In genomic region chr6:111474771-111475170, GRCh38 we compare ENCODE assay signal across 15 cellular contexts. TPM values are rescaled to one million over a fixed set of nuclear protein-coding genes. Genes with fewer than 3 reads are reported as not detected.
A peak's percentile ranks its signal among the peaks of the same experiment; 100 is the strongest.
DNase-seq lines count a peak whose midpoint lies in the region; ATAC-seq, FAIRE-seq and TF ChIP-seq lines count a peak whose summit lies in the region.
"Had no signal": no experiment of that assay in that cellular context is flagged by ENCODE, and none has a peak within 500 bp of the region (broad histone marks: within the 10 kb centered on the region; RNA-seq: fewer than 3 reads in every experiment).

No MANE protein-coding gene starts in this region.

- H3K4me1 ChIP-seq in HepG2 (ENCODE audit: insufficient read depth, low read length): peaks cover 37% of the 10 kb centered on the region
- no peaks in the 10 kb centered on the region for H3K4me1 ChIP-seq in right lobe of liver
- peaks cover 0 to 33% of the 10 kb centered on the region in 2 experiments; a peak in 3 of 5 replicates for H3K4me1 ChIP-seq in K562 (replicated peaks in 1 of 2; ENCODE audit: control insufficient read depth in 2 of 2, insufficient read depth in 2 of 2, low read length in 2 of 2)

- H3K9ac ChIP-seq in HepG2 (ENCODE audit: insufficient read depth, low read depth, low read length) (no peak overlapping the region), SK-N-MC (ENCODE audit: insufficient read length) (no peak overlapping the region), K562 (ENCODE audit: insufficient read depth in 1 of 2, low read depth in 2 of 2, low read length in 2 of 2) (no peak overlapping the region)
- H3K9ac ChIP-seq: BLaER1 had no signal

- H3K4me3 ChIP-seq in HepG2 (replicated peaks in 1 of 3; ENCODE audit: insufficient read depth in 1 of 3, low read depth in 2 of 3, low read length in 3 of 3) (no peak overlapping the region), right lobe of liver (no peak overlapping the region), SK-N-MC (no peak overlapping the region), K562 (no peak overlapping the region)
- H3K4me3 ChIP-seq: BLaER1, HAP-1 had no signal

- no peak for DNase-seq in HepG2 (ENCODE audit: low spot score)
- DNase-seq in right lobe of liver: no peak
- DNase-seq in SK-N-MC (ENCODE audit: low read depth, low spot score): no peak
- no peak for DNase-seq in K562 (ENCODE audit: extremely low read depth in 1 of 4, low spot score in 3 of 4)
- DNase-seq in mesothelial cell of epicardium (ENCODE audit: low spot score in 2 of 2, unreplicated experiment in 2 of 2): no peak
- DNase-seq in T-helper 9 cell: no peak
- no peak for DNase-seq in OCI-M2 (lab: John Stamatoyannopoulos, UW; ENCODE audit: unreplicated experiment)
- DNase-seq: 8988T; CD4-positive, alpha-beta memory T cell; DMS79 treated with DMSO at 0.1 percent for 48 hours; GF-D8 had no signal

- H3K4me2 ChIP-seq in HepG2 (ENCODE audit: low read depth, low read length): no peak overlapping the region
- no peak overlapping the region for H3K4me2 ChIP-seq in K562 (ENCODE audit: insufficient read depth, low read length)
- H3K4me2 ChIP-seq: BLaER1 had no signal

- TF ChIP-seq RAD21 in HepG2 (CRISPR knock-in tag; IDR thresholded peaks at IDR 0.05): no peak
- no peak for TF ChIP-seq RAD21 in K562 (CRISPR knock-in tag; conservative IDR thresholded peaks at IDR 0.05 in 1 of 2, IDR thresholded peaks at IDR 0.05 in 1 of 2)

- H3K4me3 Mint-ChIP-seq in mesothelial cell of epicardium: no peak overlapping the region
- H3K4me3 Mint-ChIP-seq: CD14-positive monocyte had no signal

- CTCF ChIA-PET in HepG2 (lab: Yijun Ruan, JAX; ENCODE audit: low intra/inter-chr PET ratio, low total read pairs) (no interaction called here), K562 (lab: Yijun Ruan, JAX; ENCODE audit: low intra/inter-chr PET ratio) (no interaction called here)

- intact Hi-C loops in HepG2 (cut with micrococcal nuclease; ENCODE audit: unreplicated experiment) (no loop called here), right lobe of liver (cut with DNase I) (no loop called here), K562 (cut with micrococcal nuclease) (loop anchor here (5.0 to 10.0 kb wide), 2 partner anchors 97 to 460 kb away; no protein-coding TSS in a partner anchor)

- in situ Hi-C loops in HepG2 (cut with HindIII; ENCODE audit: extremely low pct_ligation_motif_present, low pct_unique_long_range_greater_than_20kb) (no loop called here), K562 (cut with MboI) (loop anchor here (5.0 kb wide), 1 partner anchor 222 kb away; no protein-coding TSS in a partner anchor)

- H3K79me2 ChIP-seq in HepG2 (ENCODE audit: insufficient read depth, low read length): peaks cover 97% of the 10 kb centered on the region
- peaks cover 96% of the 10 kb centered on the region for H3K79me2 ChIP-seq in K562 (ENCODE audit: control insufficient read depth, insufficient read depth, low read length)

- no peak for TF ChIP-seq CTCF in HepG2 (CRISPR knock-in tag; IDR thresholded peaks at IDR 0.05)
- no peak for TF ChIP-seq CTCF in right lobe of liver (IDR thresholded peaks at IDR 0.05)
- TF ChIP-seq CTCF in K562 (IDR thresholded peaks at IDR 0.05 in 2 of 3, conservative IDR thresholded peaks at IDR 0.05 in 1 of 3; ENCODE audit: insufficient read depth in 2 of 3, low read depth in 1 of 3, low read length in 3 of 3): no peak
- TF ChIP-seq CTCF in mesothelial cell of epicardium (IDR thresholded peaks at IDR 0.05; ENCODE audit: unreplicated experiment): no peak

- FAIRE-seq in HepG2 (lab: Jason Lieb, UNC) (no peak), K562 (lab: Jason Lieb, UNC) (no peak)

- H3K36me3 ChIP-seq in HepG2 (replicated peaks in 1 of 2; ENCODE audit: control insufficient read depth in 1 of 2, insufficient read depth in 2 of 2, low read length in 2 of 2): no peaks in the 10 kb centered on the region; a peak in 2 of 5 replicates
- H3K36me3 ChIP-seq in right lobe of liver: no peaks in the 10 kb centered on the region
- H3K36me3 ChIP-seq in SK-N-MC (ENCODE audit: insufficient read depth, low read length): no peaks in the 10 kb centered on the region
- H3K36me3 ChIP-seq in K562 (ENCODE audit: control insufficient read depth, insufficient read depth, low read length): peaks cover 13% of the 10 kb centered on the region; the same call in 1 of the 3 replicates
- H3K36me3 ChIP-seq: HAP-1 had no signal

- BruUV-seq in HepG2 (replicated peaks; lab: Mats Ljungman, UMichigan) (no TSS peak), K562 (replicated peaks; lab: Mats Ljungman, UMichigan) (no TSS peak)

- H3K9me1 ChIP-seq in K562 (ENCODE audit: control insufficient read depth, insufficient read depth, low read length): no peaks in the 10 kb centered on the region

- TF ChIP-seq EP300 in HepG2 (IDR thresholded peaks at IDR 0.05; ENCODE audit: low read depth in 2 of 2, low read length in 2 of 2) (no peak), HepG2 (CRISPR knock-in tag; IDR thresholded peaks at IDR 0.05; ENCODE audit: borderline replicate concordance) (no peak), K562 (IDR thresholded peaks at IDR 0.05; ENCODE audit: low read length) (no peak)

- H4K20me1 ChIP-seq in HepG2 (ENCODE audit: insufficient read depth, low read length) (peaks cover 5% of the 10 kb centered on the region; the same call in 1 of the 2 replicates), K562 (replicated peaks; ENCODE audit: control insufficient read depth, insufficient read depth, low read length) (0 out of 2 replicates have a peak, but pooled peaks cover 4% of the 10 kb centered on the region)

- POLR2A ChIA-PET in HepG2 (lab: Yijun Ruan, JAX) (interaction anchor here (1.7 kb wide), 1 partner anchor 9 kb away, joined by 8 read pairs; the partner anchor contains the start of gene REV3L), K562 (lab: Yijun Ruan, JAX) (interaction anchor here (0.7 kb wide), 2 partner anchors 236 to 1270 kb away, joined by 3 to 5 read pairs; no protein-coding TSS in a partner anchor)

- H3K9me3 ChIP-seq in HepG2 (ENCODE audit: low read length) (no peaks in the 10 kb centered on the region), right lobe of liver (no peaks in the 10 kb centered on the region), SK-N-MC (ENCODE audit: low read depth, low read length) (no peaks in the 10 kb centered on the region), K562 (replicated peaks; ENCODE audit: control insufficient read depth, insufficient read depth, low read depth, low read length) (no peaks in the 10 kb centered on the region)
- H3K9me3 ChIP-seq: BLaER1, HAP-1 had no signal

- H3K27ac ChIP-seq in HepG2 (ENCODE audit: extremely low read length, insufficient read depth, low read length) (no peak overlapping the region), right lobe of liver (no peak overlapping the region), SK-N-MC (peak overlapping the region; percentile 25; the same call in 1 of the 2 replicates), K562 (ENCODE audit: extremely low read depth, low read depth, low read length) (no peak overlapping the region)
- H3K27ac ChIP-seq: BLaER1 had no signal

- peaks cover 41% of the 10 kb centered on the region for H3K4me1 Mint-ChIP-seq in mesothelial cell of epicardium

- no peaks in the 10 kb centered on the region for H3K9me3 Mint-ChIP-seq in mesothelial cell of epicardium
- H3K9me3 Mint-ChIP-seq: CD14-positive monocyte; CD4-positive, alpha-beta memory T cell had no signal

- H3K27me3 ChIP-seq in HepG2 (ENCODE audit: control insufficient read depth in 1 of 2, insufficient read depth in 2 of 2, low read length in 2 of 2): no peaks in the 10 kb centered on the region
- H3K27me3 ChIP-seq in right lobe of liver: no peaks in the 10 kb centered on the region
- no peaks in the 10 kb centered on the region for H3K27me3 ChIP-seq in K562 (ENCODE audit: control insufficient read depth in 2 of 2, insufficient read depth in 2 of 2, low read length in 2 of 2)
- H3K27me3 ChIP-seq: BLaER1 had no signal

- WGBS in HepG2 (ENCODE audit: low lambda C conversion rate): 97% methylated on average over 2 of the region's 2 CpGs
- WGBS in right lobe of liver (ENCODE audit: insufficient coverage, low coverage, low lambda C conversion rate, missing lambda C conversion rate): 92% methylated on average over 2 of the region's 2 CpGs
- 69% methylated on average over 2 of the region's 2 CpGs for WGBS in K562 (ENCODE audit: insufficient coverage, low coverage, missing lambda C conversion rate)

- no peaks in the 10 kb centered on the region for H3K36me3 Mint-ChIP-seq in mesothelial cell of epicardium

- TF ChIP-seq POLR2A in HepG2 (IDR thresholded peaks at IDR 0.05; ENCODE audit: insufficient read depth in 1 of 2, low read depth in 2 of 2, low read length in 2 of 2) (no peak), right lobe of liver (IDR thresholded peaks at IDR 0.05) (no peak), K562 (conservative IDR thresholded peaks at IDR 0.05) (no peak)

- ATAC-seq in HepG2 (0 out of 3 replicates have a peak, but pooled peaks have one; percentile 38), right lobe of liver (no peak), K562 (0 out of 3 replicates have a peak, but pooled peaks have one; percentile 11), HG02610 (IDR thresholded peaks at IDR 0.05; ENCODE audit: unreplicated experiment) (no peak)

- H3K27me3 Mint-ChIP-seq in mesothelial cell of epicardium (ENCODE audit: low read depth): no peaks in the 10 kb centered on the region
- H3K27me3 Mint-ChIP-seq: CD4-positive, alpha-beta memory T cell had no signal

- H2AFZ ChIP-seq in HepG2 (ENCODE audit: low read length) (no peak overlapping the region), K562 (ENCODE audit: low read depth, low read length) (no peak overlapping the region)

- H3K27ac Mint-ChIP-seq in mesothelial cell of epicardium: no peak overlapping the region
- H3K27ac Mint-ChIP-seq: CD14-positive monocyte; CD4-positive, alpha-beta memory T cell had no signal

RNA-seq across cellular contexts. Expression of gene REV3L, which starts 8.2 kb away (rescaled TPM):
- 31.3 and 48.0 TPM in 2 replicates for total RNA-seq in HepG2 (2016; rRNA removed; fragmentation: Illumina TruSeq; extraction: Trizol)
- total RNA-seq in HepG2 (2016; cell fraction: cytosol; rRNA removed; fragmentation: Illumina TruSeq; extraction: Trizol; ENCODE audit: low read depth): 90.3 and 96.9 TPM in 2 replicates
- total RNA-seq in HepG2 (2016; cell fraction: insoluble cytoplasmic fraction; rRNA removed; fragmentation: Illumina TruSeq; extraction: Trizol): 31.5 and 50.9 TPM in 2 replicates
- total RNA-seq in HepG2 (2016; cell fraction: membrane; rRNA removed; fragmentation: Illumina TruSeq; extraction: Trizol): 39.0 and 57.5 TPM in 2 replicates
- 75.6 and 80.9 TPM in 2 replicates for total RNA-seq in HepG2 (2016; cell fraction: nucleus; rRNA removed; fragmentation: Illumina TruSeq; extraction: Trizol)
- 11.3 and 12.8 TPM in 2 replicates for polyA plus RNA-seq in HepG2 (2011; rRNA removed)
- polyA plus RNA-seq in HepG2 (2011; cell fraction: cytosol; rRNA removed): 5.3 and 8.5 TPM in 2 replicates
- polyA plus RNA-seq in HepG2 (2011; cell fraction: nucleus; rRNA removed): 7.9 and 9.3 TPM in 2 replicates
- polyA plus RNA-seq in HepG2 (2012): 10.5 and 11.7 TPM in 2 replicates
- 2.4 and 2.7 TPM in 2 replicates for polyA plus RNA-seq in HepG2 (2016; cell fraction: cytosol; fragmentation: Illumina TruSeq; extraction: Trizol; ENCODE audit: low read depth)
- polyA plus RNA-seq in HepG2 (2016; cell fraction: insoluble cytoplasmic fraction; fragmentation: Illumina TruSeq; extraction: Trizol; ENCODE audit: low read depth): 34.0 and 36.3 TPM in 2 replicates
- 4.3 and 5.6 TPM in 2 replicates for polyA plus RNA-seq in HepG2 (2016; cell fraction: membrane; fragmentation: Illumina TruSeq; extraction: Trizol; ENCODE audit: low read depth)
- polyA plus RNA-seq in HepG2 (2016; cell fraction: nucleus; fragmentation: Illumina TruSeq; extraction: Trizol; ENCODE audit: insufficient read depth, low read depth): 30.6 and 34.2 TPM in 2 replicates
- 12.1 and 22.3 TPM in 2 replicates for polyA minus RNA-seq in HepG2 (2011; rRNA and poly(A)+ RNA removed; ENCODE audit: low replicate concordance)
- 18.6 and 21.0 TPM in 2 replicates for polyA minus RNA-seq in HepG2 (2011; cell fraction: cytosol; rRNA and poly(A)+ RNA removed)
- polyA minus RNA-seq in HepG2 (2011; cell fraction: nucleus; rRNA and poly(A)+ RNA removed): 90.9 and 94.9 TPM in 2 replicates
- total RNA-seq in right lobe of liver: 10 to 100 TPM in 4 of 6 experiments, 1 to 10 TPM in 2; 9.3 to 21.4 (median 12.5) TPM
- 20.0 and 85.9 TPM in 2 replicates for total RNA-seq in K562 (2011; cell fraction: chromatin; rRNA removed; ENCODE audit: low replicate concordance)
- 9.3 and 16.7 TPM in 2 replicates for total RNA-seq in K562 (2011; cell fraction: nucleolus; rRNA removed)
- total RNA-seq in K562 (2011; cell fraction: nucleoplasm; rRNA removed): 25.5 and 35.3 TPM in 2 replicates
- 13.0 and 14.4 TPM in 2 replicates for total RNA-seq in K562 (2014; rRNA removed)
- total RNA-seq in K562 (2014; rRNA removed; fragmentation: Illumina TruSeq; extraction: Trizol): 22.1 and 23.5 TPM in 2 replicates
- 22.5 and 24.4 TPM in 2 replicates for total RNA-seq in K562 (2015; rRNA removed; fragmentation: Illumina TruSeq; extraction: Trizol)
- total RNA-seq in K562 (2021): 12.1 and 16.6 TPM in 2 replicates
- polyA plus RNA-seq in K562 (2011; rRNA removed): 11.7 and 16.7 TPM in 2 replicates
- 3.3 and 6.2 TPM in 2 replicates for polyA plus RNA-seq in K562 (2011; cell fraction: cytosol; rRNA removed)
- polyA plus RNA-seq in K562 (2011; cell fraction: nucleus; rRNA removed): 9.2 and 12.9 TPM in 2 replicates
- 7.7 and 8.1 TPM in 2 replicates for polyA plus RNA-seq in K562 (2012)
- polyA plus RNA-seq in K562 (2014; fragmentation: Illumina TruSeq; extraction: Trizol): 10.9 and 16.8 TPM in 2 replicates
- polyA plus RNA-seq in K562 (2014; fragmentation: Nextera tagmentation; extraction: Ambion mirVana): 1 to 10 TPM; 5.5 to 6.2 TPM
- 9.1 and 11.5 TPM in 2 replicates for polyA plus RNA-seq in K562 (2014; rRNA removed)
- polyA minus RNA-seq in K562 (2011; rRNA and poly(A)+ RNA removed): 40.9 and 47.2 TPM in 2 replicates
- polyA minus RNA-seq in K562 (2011; cell fraction: cytosol; rRNA and poly(A)+ RNA removed): 11.5 and 13.4 TPM in 2 replicates
- polyA minus RNA-seq in K562 (2011; cell fraction: nucleus; rRNA and poly(A)+ RNA removed): 28.9 and 41.9 TPM in 2 replicates
- 39.8 to 41.7 TPM (median 40.8 TPM) in 3 replicates for total RNA-seq in mesothelial cell of epicardium

Comparison
In these comparisons a context has a peak if more than half of its experiments do, and no peak if none do; other contexts are left out.
1. ATAC-seq: peak in HepG2 (single experiment) and K562 (single experiment); none in right lobe of liver (0 of 4) and HG02610 (single experiment).